17 cellular contexts compared by ENCODE assay signal in genomic region chr13:41785402-41786142, GRCh38.
DNase-seq lines count a peak whose midpoint lies in the region; ATAC-seq, FAIRE-seq and TF ChIP-seq lines count a peak whose summit lies in the region.
"Had no signal": no experiment of that assay in that cellular context is flagged by ENCODE, and none has a peak within 500 bp of the region (broad histone marks: within the 10 kb centered on the region; RNA-seq: fewer than 3 reads in every experiment).

No MANE protein-coding gene starts in this region.

- H2BK5ac ChIP-seq in mesenchymal stem cell (ENCODE audit: low read depth, low read length, poor library complexity, severe bottlenecking), result no peak overlapping the region

- no peak overlapping the region for H2BK120ac ChIP-seq in mesenchymal stem cell (ENCODE audit: low read depth, low read length)

- H3K27ac ChIP-seq in HepG2 (ENCODE audit: extremely low read length, insufficient read depth, low read length) (no peak overlapping the region), right lobe of liver (no peak overlapping the region), mesenchymal stem cell (ENCODE audit: low read length, poor library complexity, severe bottlenecking) (no peak overlapping the region)

- H3K4me3 ChIP-seq in HepG2 (replicated peaks in 1 of 3; ENCODE audit: insufficient read depth in 1 of 3, low read depth in 2 of 3, low read length in 3 of 3), result no peak overlapping the region
- H3K4me3 ChIP-seq in right lobe of liver, result no peak overlapping the region
- no peak overlapping the region for H3K4me3 ChIP-seq in mesenchymal stem cell (ENCODE audit: insufficient read depth in 1 of 2, low read depth in 1 of 2, low read length in 2 of 2)
- no peak overlapping the region for H3K4me3 ChIP-seq in BE2C (ENCODE audit: low read depth, low read length)
- H3K4me3 ChIP-seq: HAP-1 had no signal

- TF ChIP-seq EP300 in HepG2 (IDR thresholded peaks at IDR 0.05; ENCODE audit: low read depth in 2 of 2, low read length in 2 of 2) (no peak), HepG2 (CRISPR knock-in tag; IDR thresholded peaks at IDR 0.05; ENCODE audit: borderline replicate concordance) (no peak)

- H2AFZ ChIP-seq in HepG2 (ENCODE audit: low read length) (no peak overlapping the region), mesenchymal stem cell (ENCODE audit: low read depth, low read length) (no peak overlapping the region)

- TF ChIP-seq RAD21 in HepG2 (CRISPR knock-in tag; IDR thresholded peaks at IDR 0.05), result no peak

- intact Hi-C loops in HepG2 (cut with micrococcal nuclease; ENCODE audit: unreplicated experiment) (no loop called here), right lobe of liver (cut with DNase I) (no loop called here)

- no peaks in the 10 kb centered on the region for H3K9me3 ChIP-seq in HepG2 (ENCODE audit: low read length)
- no peaks in the 10 kb centered on the region for H3K9me3 ChIP-seq in right lobe of liver
- no peaks in the 10 kb centered on the region for H3K9me3 ChIP-seq in mesenchymal stem cell (ENCODE audit: control insufficient read depth, low read length)
- no peaks in the 10 kb centered on the region for H3K9me3 ChIP-seq in BE2C
- H3K9me3 ChIP-seq: HAP-1 had no signal

- H2BK12ac ChIP-seq in mesenchymal stem cell (ENCODE audit: low read length in 2 of 2), result no peak overlapping the region

- in situ Hi-C loops in HepG2 (cut with HindIII; ENCODE audit: extremely low pct_ligation_motif_present, low pct_unique_long_range_greater_than_20kb), result no loop called here

- no peak overlapping the region for H2BK15ac ChIP-seq in mesenchymal stem cell (ENCODE audit: low read depth, poor library complexity, severe bottlenecking)

- no peak for TF ChIP-seq POLR2A in HepG2 (IDR thresholded peaks at IDR 0.05; ENCODE audit: insufficient read depth in 1 of 2, low read depth in 2 of 2, low read length in 2 of 2)
- no peak for TF ChIP-seq POLR2A in right lobe of liver (IDR thresholded peaks at IDR 0.05)

- H3K4me2 ChIP-seq in HepG2 (ENCODE audit: low read depth, low read length), result no peak overlapping the region
- no peak overlapping the region for H3K4me2 ChIP-seq in mesenchymal stem cell (ENCODE audit: low read length, poor library complexity, severe bottlenecking)

- H3K36me3 ChIP-seq in HepG2 (replicated peaks in 1 of 2; ENCODE audit: control insufficient read depth in 1 of 2, insufficient read depth in 2 of 2, low read length in 2 of 2) (peaks cover 0 to 2% of the 10 kb centered on the region in 2 experiments; a peak in 1 of 5 replicates), right lobe of liver (no peaks in the 10 kb centered on the region), mesenchymal stem cell (ENCODE audit: control insufficient read depth in 1 of 2, insufficient read depth in 2 of 2, low read depth in 1 of 2, low read length in 2 of 2) (no peaks in the 10 kb centered on the region), BE2C (no peaks in the 10 kb centered on the region)
- H3K36me3 ChIP-seq: HAP-1 had no signal

- H3K4ac ChIP-seq in mesenchymal stem cell (ENCODE audit: low read depth in 1 of 2, low read length in 2 of 2), result no peak overlapping the region

- POLR2A ChIA-PET in HepG2 (lab: Yijun Ruan, JAX), result no interaction called here

- no peak overlapping the region for H3K18ac ChIP-seq in mesenchymal stem cell (ENCODE audit: low read depth in 1 of 2, low read length in 2 of 2)

- no TSS peak for BruUV-seq in HepG2 (replicated peaks; lab: Mats Ljungman, UMichigan)

- no peak overlapping the region for H4K8ac ChIP-seq in mesenchymal stem cell (ENCODE audit: low read length)

- WGBS in HepG2 (ENCODE audit: low lambda C conversion rate), result over 99% methylated on average over 6 of the region's 6 CpGs
- WGBS in right lobe of liver (ENCODE audit: insufficient coverage, low coverage, low lambda C conversion rate, missing lambda C conversion rate), result 87% methylated on average over 6 of the region's 6 CpGs
- WGBS in mesenchymal stem cell, result 40% methylated on average over 5 of the region's 6 CpGs

- no peak for ATAC-seq in HepG2
- ATAC-seq in right lobe of liver, result no peak

- CTCF ChIA-PET in HepG2 (lab: Yijun Ruan, JAX; ENCODE audit: low intra/inter-chr PET ratio, low total read pairs), result no interaction called here

- no peaks in the 10 kb centered on the region for H3K79me2 ChIP-seq in HepG2 (ENCODE audit: insufficient read depth, low read length)

- no peak for DNase-seq in HepG2 (ENCODE audit: low spot score)
- DNase-seq in right lobe of liver, result no peak
- peak; percentile 8 for DNase-seq in amniotic epithelial cell (ENCODE audit: low read depth)
- peak; percentile 64 for DNase-seq in mesenchymal stem cell
- no peak for DNase-seq in COR-L47 (lab: John Stamatoyannopoulos, UW)
- DNase-seq in NOMO-1 (lab: John Stamatoyannopoulos, UW; ENCODE audit: unreplicated experiment in 2 of 2), result no peak
- DNase-seq in BE2C, result no peak
- DNase-seq: ACHN, AML-193, Calu3, DMS53, NCI-H1417 treated with DMSO at 0.1 percent for 48 hours, NCI-H2029, NCI-H2171 treated with DMSO at 0.1 percent for 48 hours, NCI-H446 treated with DMSO at 0.1 percent for 48 hours, NCI-H748 treated with DMSO at 0.1 percent for 48 hours had no signal

- H3K27me3 ChIP-seq in HepG2 (ENCODE audit: control insufficient read depth in 1 of 2, insufficient read depth in 2 of 2, low read length in 2 of 2), result no peaks in the 10 kb centered on the region
- H3K27me3 ChIP-seq in right lobe of liver, result no peaks in the 10 kb centered on the region
- no peaks in the 10 kb centered on the region for H3K27me3 ChIP-seq in mesenchymal stem cell (ENCODE audit: control insufficient read depth in 1 of 2, insufficient read depth in 1 of 2, low read length in 2 of 2)
- no peaks in the 10 kb centered on the region for H3K27me3 ChIP-seq in BE2C

- FAIRE-seq in HepG2 (lab: Jason Lieb, UNC), result no peak

- H3K9ac ChIP-seq in HepG2 (ENCODE audit: insufficient read depth, low read depth, low read length), result no peak overlapping the region
- H3K9ac ChIP-seq in mesenchymal stem cell (ENCODE audit: low read length), result no peak overlapping the region

- no peak overlapping the region for H2AK5ac ChIP-seq in mesenchymal stem cell (ENCODE audit: low read length, severe bottlenecking)

- H4K91ac ChIP-seq in mesenchymal stem cell (ENCODE audit: low read length), result no peak overlapping the region

- H3K23ac ChIP-seq in mesenchymal stem cell (ENCODE audit: low read length in 2 of 2), result no peak overlapping the region

- TF ChIP-seq CTCF in HepG2 (CRISPR knock-in tag; IDR thresholded peaks at IDR 0.05) (no peak), right lobe of liver (IDR thresholded peaks at IDR 0.05) (no peak), BE2C (IDR thresholded peaks at IDR 0.05; ENCODE audit: low read depth, low read length) (no peak)

- no peaks in the 10 kb centered on the region for H4K20me1 ChIP-seq in HepG2 (ENCODE audit: insufficient read depth, low read length)

- no peaks in the 10 kb centered on the region for H3K79me1 ChIP-seq in mesenchymal stem cell (replicated peaks; ENCODE audit: low read length, poor library complexity, severe bottlenecking)

- no peak overlapping the region for H3K14ac ChIP-seq in mesenchymal stem cell (ENCODE audit: low read length in 2 of 2)

- H3K4me1 ChIP-seq in HepG2 (ENCODE audit: insufficient read depth, low read length) (peaks cover 19% of the 10 kb centered on the region), right lobe of liver (no peaks in the 10 kb centered on the region), mesenchymal stem cell (ENCODE audit: control insufficient read depth, insufficient read depth, low read depth, low read length) (no peaks in the 10 kb centered on the region), BE2C (no peaks in the 10 kb centered on the region)

TF ChIP-seq in HepG2, 621 proteins besides CTCF, POLR2A, EP300 and RAD21:
- peak; percentile 21 to 61; a peak in 2 of 4 replicates for TF ChIP-seq MAFK (conservative IDR thresholded peaks at IDR 0.05 in 1 of 2, IDR thresholded peaks at IDR 0.05 in 1 of 2; ENCODE audit: low read length in 2 of 2)
- no peak for TF ChIP-seq ZSCAN29 (CRISPR knock-in tag; conservative IDR thresholded peaks at IDR 0.05)
- TF ChIP-seq, protein P1, sequence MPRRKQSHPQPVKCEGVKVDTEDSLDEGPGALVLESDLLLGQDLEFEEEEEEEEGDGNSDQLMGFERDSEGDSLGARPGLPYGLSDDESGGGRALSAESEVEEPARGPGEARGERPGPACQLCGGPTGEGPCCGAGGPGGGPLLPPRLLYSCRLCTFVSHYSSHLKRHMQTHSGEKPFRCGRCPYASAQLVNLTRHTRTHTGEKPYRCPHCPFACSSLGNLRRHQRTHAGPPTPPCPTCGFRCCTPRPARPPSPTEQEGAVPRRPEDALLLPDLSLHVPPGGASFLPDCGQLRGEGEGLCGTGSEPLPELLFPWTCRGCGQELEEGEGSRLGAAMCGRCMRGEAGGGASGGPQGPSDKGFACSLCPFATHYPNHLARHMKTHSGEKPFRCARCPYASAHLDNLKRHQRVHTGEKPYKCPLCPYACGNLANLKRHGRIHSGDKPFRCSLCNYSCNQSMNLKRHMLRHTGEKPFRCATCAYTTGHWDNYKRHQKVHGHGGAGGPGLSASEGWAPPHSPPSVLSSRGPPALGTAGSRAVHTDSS (CRISPR knock-in tag; conservative IDR thresholded peaks at IDR 0.05), result no peak
- TF ChIP-seq MAFF (IDR thresholded peaks at IDR 0.05; ENCODE audit: low read depth, low read length), result peak; percentile 47; the same call in 1 of the 2 replicates

Comparison
In these comparisons a context has a peak if more than half of its experiments do, and no peak if none do; other contexts are left out.
1. DNase-seq: peak in amniotic epithelial cell (single experiment) and mesenchymal stem cell (single experiment); none in HepG2 (single experiment), right lobe of liver (0 of 3), COR-L47 (single experiment), NOMO-1 (0 of 2) and BE2C (single experiment).